26 cellular contexts compared by ENCODE assay signal in genomic region chr18:59383831-59384230, GRCh38. TPM values are rescaled to one million over a fixed set of nuclear protein-coding genes. Genes with fewer than 3 reads are reported as not detected.
DNase-seq lines count a peak whose midpoint lies in the region; ATAC-seq and TF ChIP-seq lines count a peak whose summit lies in the region.
"Had no signal": no experiment of that assay in that cellular context is flagged by ENCODE, and none has a peak within 500 bp of the region (broad histone marks: within the 10 kb centered on the region; RNA-seq: fewer than 3 reads in every experiment).

No MANE protein-coding gene starts in this region.

- DNase-seq in COR-L47 (lab: John Stamatoyannopoulos, UW) (peak; percentile 97), NCI-H146 treated with DMSO at 0.1 percent for 48 hours (lab: John Stamatoyannopoulos, UW; ENCODE audit: unreplicated experiment) (peak; percentile 98), NCI-H345 treated with DMSO at 0.1 percent for 48 hours (lab: John Stamatoyannopoulos, UW; ENCODE audit: unreplicated experiment) (peak; percentile 52), SHP77 treated with DMSO at 0.1 percent for 48 hours (lab: John Stamatoyannopoulos, UW) (peak; percentile 73), foreskin keratinocyte (no peak), AG20443 (ENCODE audit: low spot score) (no peak)
- no peak for DNase-seq in stimulated activated naive CD4-positive, alpha-beta T cell (lab: John Stamatoyannopoulos, UW)
- DNase-seq in NK-92 treated with Interleukin-12 subunit alpha and Interleukin-12 subunit beta, amount 100 ng/mL, for 24 hours (lab: John Stamatoyannopoulos, UW) = no peak
- DNase-seq: activated CD4-positive, alpha-beta T cell treated with anti-CD3 and anti-CD28 coated beads for 1 hour; activated CD8-positive, alpha-beta memory T cell treated with anti-CD3 and anti-CD28 coated beads for 24 hours; activated naive CD4-positive, alpha-beta T cell treated with anti-CD3 and anti-CD28 coated beads for 36 hours; activated T-cell treated with anti-CD3 and anti-CD28 coated beads, Interleukin-2, amount 50 U/mL, for 4 hours; amniotic stem cell; BE2C; GM23248; left cardiac atrium; mesendoderm; OCI-M1; Right ventricle myocardium superior; stimulated activated CD4-positive, alpha-beta T cell treated with anti-CD3 and anti-CD28 coated beads, Interleukin-4, amount 100 ng/mL, for 4 hours; stimulated activated naive CD8-positive, alpha-beta T cell treated with anti-CD3 and anti-CD28 coated beads, Interleukin-15, amount 100 ng/mL, for 72 hours; T-cell; transverse colon had no signal

- peaks cover 24% of the 10 kb centered on the region for H3K27me3 ChIP-seq in foreskin keratinocyte
- H3K27me3 ChIP-seq: BE2C, breast epithelium, transverse colon had no signal

- H3K27ac ChIP-seq in foreskin keratinocyte = no peak overlapping the region
- H3K27ac ChIP-seq: breast epithelium, coronary artery, GM23248, KMS-11, transverse colon had no signal

- ATAC-seq in foreskin keratinocyte = no peak
- ATAC-seq: activated T-cell treated with anti-CD3 and anti-CD28 coated beads, Interleukin-2, amount 50 U/mL, for 4 hours; left cardiac atrium; stimulated activated naive CD8-positive, alpha-beta T cell treated with anti-CD3 and anti-CD28 coated beads, Interleukin-15, amount 100 ng/mL, for 72 hours; T-cell had no signal

- TF ChIP-seq CTCF in foreskin keratinocyte (conservative IDR thresholded peaks at IDR 0.05) = no peak

- H3K4me1 ChIP-seq in foreskin keratinocyte = no peaks in the 10 kb centered on the region
- H3K4me1 ChIP-seq: BE2C, breast epithelium, transverse colon had no signal

RNA-seq across cellular contexts. Expression of gene LMAN1, which starts 24.8 kb away (rescaled TPM):
- 63.7 and 77.2 TPM in 2 replicates for total RNA-seq in foreskin keratinocyte
- 20.8 and 21.2 TPM in 2 replicates for polyA plus RNA-seq in foreskin keratinocyte

Comparison
In these comparisons a context has a peak if more than half of its experiments do, and no peak if none do; other contexts are left out.
1. DNase-seq: peak in COR-L47 (single experiment), NCI-H146 treated with DMSO at 0.1 percent for 48 hours (single experiment), NCI-H345 treated with DMSO at 0.1 percent for 48 hours (single experiment) and SHP77 treated with DMSO at 0.1 percent for 48 hours (single experiment); none in stimulated activated naive CD4-positive, alpha-beta T cell (0 of 6), NK-92 treated with Interleukin-12 subunit alpha and Interleukin-12 subunit beta, amount 100 ng/mL, for 24 hours (single experiment), foreskin keratinocyte (0 of 2) and AG20443 (single experiment).